In genomic region chr5:38591450-38591849, GRCh38 we compare ENCODE assay signal across 16 cellular contexts. TPM values are rescaled to one million over a fixed set of nuclear protein-coding genes. Genes with fewer than 3 reads are reported as not detected.
A peak's percentile ranks its signal among the peaks of the same experiment; 100 is the strongest.
DNase-seq lines count a peak whose midpoint lies in the region; ATAC-seq and TF ChIP-seq lines count a peak whose summit lies in the region.
"Had no signal": no experiment of that assay in that cellular context is flagged by ENCODE, and none has a peak within 500 bp of the region (broad histone marks: within the 10 kb centered on the region; RNA-seq: fewer than 3 reads in every experiment).

No MANE protein-coding gene starts in this region.

- H3K9ac ChIP-seq in skeletal muscle tissue (ENCODE audit: low read depth in 1 of 3, low read length in 3 of 3) = peak overlapping the region in 2 of 3 donors; percentile 2 to 34
- H3K9ac ChIP-seq: BLaER1 treated with 17β-estradiol and CSF1 and Interleukin-3, amounts not matched to agents 10 nM and 100 nM had no signal

- H3K27ac ChIP-seq in SJSA1 (peak overlapping the region; percentile 39), skeletal muscle tissue (ENCODE audit: low read depth, low read length) (peak overlapping the region; percentile 73), vagina (no peak overlapping the region)
- H3K27ac ChIP-seq: BLaER1 treated with 17β-estradiol and CSF1 and Interleukin-3, amounts not matched to agents 10 nM and 100 nM; HL-60; PC-9 had no signal

- H3K9me3 ChIP-seq in SJSA1 (replicated peaks) (no peaks in the 10 kb centered on the region), skeletal muscle tissue (ENCODE audit: control insufficient read depth in 3 of 3, low read length in 3 of 3) (no peaks in the 10 kb centered on the region), vagina (no peaks in the 10 kb centered on the region)
- H3K9me3 ChIP-seq: BLaER1 treated with 17β-estradiol and CSF1 and Interleukin-3, amounts not matched to agents 10 nM and 100 nM had no signal

- DNase-seq in H4 (ENCODE audit: low spot score) = peak; percentile 34
- DNase-seq in SJSA1 (ENCODE audit: low read depth in 1 of 2, low spot score in 2 of 2) = peak; percentile 47 to 80
- peak; percentile 47 for DNase-seq in fibroblast of peridontal ligament (ENCODE audit: extremely low read depth)
- no peak for DNase-seq in activated naive CD4-positive, alpha-beta T cell treated with Interleukin-2 at 50 U/mL for 16 hours
- no peak for DNase-seq in vagina (ENCODE audit: extremely low spot score in 2 of 2)
- DNase-seq: COR-L47, NCI-H1092, NCI-H1694 treated with DMSO at 0.1 percent for 48 hours, NCI-H446, PC-9 had no signal

- ATAC-seq in GM19452 (IDR thresholded peaks at IDR 0.05; ENCODE audit: unreplicated experiment) = no peak
- ATAC-seq: HCT116, K562 had no signal

- intact Hi-C loops in vagina (cut with DNase I) = no loop called here

- no peak for TF ChIP-seq CTCF in vagina (IDR thresholded peaks at IDR 0.05)

- H3K36me3 ChIP-seq in SJSA1 = no peaks in the 10 kb centered on the region
- no peaks in the 10 kb centered on the region for H3K36me3 ChIP-seq in skeletal muscle tissue (ENCODE audit: control insufficient read depth in 3 of 3, insufficient read depth in 3 of 3, low read length in 3 of 3)
- H3K36me3 ChIP-seq in vagina = no peaks in the 10 kb centered on the region
- H3K36me3 ChIP-seq: BLaER1 treated with 17β-estradiol and CSF1 and Interleukin-3, amounts not matched to agents 10 nM and 100 nM had no signal

- H3K4me1 ChIP-seq in SJSA1 (replicated peaks) = peaks cover 40% of the 10 kb centered on the region
- H3K4me1 ChIP-seq in skeletal muscle tissue (ENCODE audit: control insufficient read depth in 3 of 3, insufficient read depth in 3 of 3, low read length in 3 of 3) = peaks cover 23 to 29% (median 27%) of the 10 kb centered on the region in 3 donors
- no peaks in the 10 kb centered on the region for H3K4me1 ChIP-seq in vagina

- TF ChIP-seq POLR2A in vagina (IDR thresholded peaks at IDR 0.05) = no peak

- H3K27me3 ChIP-seq in SJSA1 (replicated peaks) (no peaks in the 10 kb centered on the region), skeletal muscle tissue (ENCODE audit: control insufficient read depth in 3 of 3, insufficient read depth in 3 of 3, low read length in 3 of 3) (no peaks in the 10 kb centered on the region), vagina (no peaks in the 10 kb centered on the region)

- H3K4me3 ChIP-seq in SJSA1 (no peak overlapping the region), skeletal muscle tissue (ENCODE audit: low read length in 3 of 3) (peak overlapping the region in 1 of 3 donors; percentile 8), vagina (no peak overlapping the region)
- H3K4me3 ChIP-seq: BLaER1 treated with 17β-estradiol and CSF1 and Interleukin-3, amounts not matched to agents 10 nM and 100 nM; K562; PC-9 had no signal

RNA-seq across cellular contexts. Expression of gene LIFR, which starts 35.0 kb away (rescaled TPM):
- 25.1 and 31.2 TPM in 2 replicates for total RNA-seq in H4 (2014; rRNA removed; shearing (Covaris generic))
- total RNA-seq in SJSA1 (2014; rRNA removed; shearing (Covaris generic)) = 36.2 and 46.0 TPM in 2 replicates
- total RNA-seq in skeletal muscle tissue (101 TPM), vagina (63.3 TPM)

Comparison
In these comparisons a context has a peak if more than half of its experiments do, and no peak if none do; other contexts are left out.
1. DNase-seq: peak in H4 (single experiment), SJSA1 (2 of 2) and fibroblast of peridontal ligament (single experiment); none in activated naive CD4-positive, alpha-beta T cell treated with Interleukin-2 at 50 U/mL for 16 hours (single experiment) and vagina (0 of 2).